ENCODE assay signal across 1 cellular context in the genomic region with DNA sequence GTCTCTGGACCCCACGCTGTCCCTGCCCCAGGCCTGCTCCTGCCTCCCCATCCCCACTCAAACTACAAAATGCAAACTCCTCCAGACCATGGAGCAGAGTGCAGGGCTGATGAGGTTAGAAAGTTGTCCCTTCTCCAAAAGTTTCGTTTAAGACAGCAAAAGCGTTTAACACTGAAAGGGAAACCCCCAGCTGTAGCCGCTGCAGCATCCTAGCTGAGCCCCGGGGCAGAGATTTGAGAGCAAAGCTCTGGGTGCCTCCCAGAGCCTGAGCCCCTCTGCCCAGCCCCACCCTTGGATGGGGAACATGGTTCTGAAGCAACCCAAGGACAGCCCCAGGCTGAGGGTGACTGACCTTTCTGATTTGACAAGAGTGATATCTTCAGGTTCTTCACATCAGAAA.
TF ChIP-seq lines count a peak whose summit lies in the region.

No MANE protein-coding gene starts in this region.

TF ChIP-seq in HCT116, 20 proteins besides CTCF, POLR2A, EP300 and RAD21:
- no peak for TF ChIP-seq CBX3 (IDR thresholded peaks at IDR 0.05; ENCODE audit: low read depth)
- TF ChIP-seq EZH2 (IDR thresholded peaks at IDR 0.05) = no peak
- no peak for TF ChIP-seq SP1 (IDR thresholded peaks at IDR 0.05; ENCODE audit: low read depth)
- TF ChIP-seq FOSL1 (IDR thresholded peaks at IDR 0.05; ENCODE audit: low read depth) = no peak
- TF ChIP-seq EGR1 (IDR thresholded peaks at IDR 0.05; ENCODE audit: low read depth) = no peak
- TF ChIP-seq SIN3A (IDR thresholded peaks at IDR 0.05; ENCODE audit: low read depth) = no peak
- no peak for TF ChIP-seq EZH2phosphoT487 (IDR thresholded peaks at IDR 0.05; ENCODE audit: borderline replicate concordance)
- no peak for TF ChIP-seq ZFX (IDR thresholded peaks at IDR 0.05)
- TF ChIP-seq, protein P1, sequence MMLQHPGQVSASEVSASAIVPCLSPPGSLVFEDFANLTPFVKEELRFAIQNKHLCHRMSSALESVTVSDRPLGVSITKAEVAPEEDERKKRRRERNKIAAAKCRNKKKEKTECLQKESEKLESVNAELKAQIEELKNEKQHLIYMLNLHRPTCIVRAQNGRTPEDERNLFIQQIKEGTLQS (IDR thresholded peaks at IDR 0.05) = no peak
- no peak for TF ChIP-seq CEBPB (IDR thresholded peaks at IDR 0.05; ENCODE audit: low read depth)
- TF ChIP-seq YY1 (IDR thresholded peaks at IDR 0.05; ENCODE audit: extremely low read depth, insufficient replicate concordance, low read depth, low read length) = no peak
- TF ChIP-seq ELF1 (IDR thresholded peaks at IDR 0.05; ENCODE audit: borderline replicate concordance, low read depth) = no peak
- TF ChIP-seq, protein P2, sequence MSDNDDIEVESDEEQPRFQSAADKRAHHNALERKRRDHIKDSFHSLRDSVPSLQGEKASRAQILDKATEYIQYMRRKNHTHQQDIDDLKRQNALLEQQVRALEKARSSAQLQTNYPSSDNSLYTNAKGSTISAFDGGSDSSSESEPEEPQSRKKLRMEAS (IDR thresholded peaks at IDR 0.05) = no peak
